20 cellular contexts compared by ENCODE assay signal in genomic region chr13:23292596-23292995, GRCh38.
A peak's percentile ranks its signal among the peaks of the same experiment; 100 is the strongest.
DNase-seq lines count a peak whose midpoint lies in the region; ATAC-seq and TF ChIP-seq lines count a peak whose summit lies in the region.
"Had no signal": no experiment of that assay in that cellular context is flagged by ENCODE, and none has a peak within 500 bp of the region (broad histone marks: within the 10 kb centered on the region; RNA-seq: fewer than 3 reads in every experiment).

No MANE protein-coding gene starts in this region.

- in situ Hi-C loops in brain microvascular endothelial cell (cut with HindIII; ENCODE audit: low pct_ligation_motif_present, low sequenced_read_pairs) (no loop called here), mammary epithelial cell (cut with MboI; ENCODE audit: low sequenced_read_pairs in 2 of 2) (no loop called here)

- H3K36me3 ChIP-seq in brain microvascular endothelial cell (replicated peaks) (no peaks in the 10 kb centered on the region), mammary epithelial cell (ENCODE audit: insufficient read depth, low read length) (no peaks in the 10 kb centered on the region)
- H3K36me3 ChIP-seq: BE2C had no signal

- dilution Hi-C loops in mammary epithelial cell (cut with HindIII; ENCODE audit: low sequenced_read_pairs), result no loop called here

- no peak overlapping the region for H2AFZ ChIP-seq in mammary epithelial cell (ENCODE audit: low read depth, low read length)

- no peaks in the 10 kb centered on the region for H3K79me2 ChIP-seq in mammary epithelial cell (ENCODE audit: insufficient read depth, low read length)

- no peaks in the 10 kb centered on the region for H4K20me1 ChIP-seq in mammary epithelial cell (ENCODE audit: insufficient read depth, low read length)

- 13% methylated on average over 1 of the region's 1 CpG for WGBS in mammary epithelial cell (ENCODE audit: low coverage, missing lambda C conversion rate)

- H3K9me3 ChIP-seq in mammary epithelial cell (replicated peaks; ENCODE audit: insufficient read depth, low read length), result no peaks in the 10 kb centered on the region
- H3K9me3 ChIP-seq: BE2C had no signal

- CTCF ChIA-PET in mammary epithelial cell (lab: Charles Lee; ENCODE audit: low non-redundant PET), result no interaction called here

- H3K4me2 ChIP-seq in mammary epithelial cell (ENCODE audit: insufficient read depth, low read depth, low read length), result no peak overlapping the region

- no peaks in the 10 kb centered on the region for H3K4me1 ChIP-seq in mammary epithelial cell (ENCODE audit: insufficient read depth, low read length)
- H3K4me1 ChIP-seq: BE2C, Caco-2 had no signal

- H3K9ac ChIP-seq in mammary epithelial cell (ENCODE audit: insufficient read depth, low read length), result no peak overlapping the region

- BruUV-seq in mammary epithelial cell (replicated peaks; lab: Mats Ljungman, UMichigan), result no TSS peak

- H3K27me3 ChIP-seq in brain microvascular endothelial cell (replicated peaks) (no peaks in the 10 kb centered on the region), mammary epithelial cell (ENCODE audit: insufficient read depth, low read length) (no peaks in the 10 kb centered on the region)

- H3K4me3 ChIP-seq in brain microvascular endothelial cell (ENCODE audit: low read depth, low read length), result no peak overlapping the region
- H3K4me3 ChIP-seq in fibroblast of pulmonary artery (replicated peaks; ENCODE audit: low read depth, low read length), result no peak overlapping the region
- H3K4me3 ChIP-seq in mammary epithelial cell (replicated peaks in 1 of 3; ENCODE audit: insufficient read depth in 1 of 3, low read depth in 2 of 3, low read length in 3 of 3), result no peak overlapping the region
- H3K4me3 ChIP-seq: K562 had no signal

- H3K27ac ChIP-seq in brain microvascular endothelial cell (peak overlapping the region; percentile 21), mammary epithelial cell (ENCODE audit: insufficient read depth, low read depth, low read length) (no peak overlapping the region)
- H3K27ac ChIP-seq: HL-60 had no signal

- no peak for ATAC-seq in HG02571 (IDR thresholded peaks at IDR 0.05; ENCODE audit: unreplicated experiment)
- ATAC-seq: K562 had no signal

- DNase-seq in M059J (ENCODE audit: low read depth), result peak; percentile 21
- DNase-seq in brain microvascular endothelial cell, result no peak
- peak; percentile 42 for DNase-seq in fibroblast of pulmonary artery (ENCODE audit: low read depth)
- DNase-seq in NCI-H345 (lab: John Stamatoyannopoulos, UW), result no peak
- DNase-seq in foreskin melanocyte, result no peak
- DNase-seq in mammary epithelial cell, result no peak
- DNase-seq: ACHN; BE2C; C1 segment of cervical spinal cord; Caco-2; CD4-positive, CD25-positive, alpha-beta regulatory T cell; CD8-positive, alpha-beta memory T cell; DMS153; DMS79; GDM1; H9; IMR-90 had no signal

- TF ChIP-seq CTCF in brain microvascular endothelial cell (IDR thresholded peaks at IDR 0.05; ENCODE audit: low read depth, low read length, missing control alignments) (no peak), fibroblast of pulmonary artery (IDR thresholded peaks at IDR 0.05; ENCODE audit: low read length, missing control alignments) (no peak), mammary epithelial cell (conservative IDR thresholded peaks at IDR 0.05 in 1 of 2, IDR thresholded peaks at IDR 0.05 in 1 of 2; ENCODE audit: extremely low read depth in 1 of 2, insufficient read depth in 1 of 2, low read depth in 1 of 2, low read length in 2 of 2) (no peak)

- intact Hi-C loops in mammary epithelial cell (cut with micrococcal nuclease), result no loop called here

Comparison
In these comparisons a context has a peak if more than half of its experiments do, and no peak if none do; other contexts are left out.
1. DNase-seq: peak in M059J (single experiment) and fibroblast of pulmonary artery (single experiment); none in brain microvascular endothelial cell (single experiment), NCI-H345 (single experiment), foreskin melanocyte (single experiment) and mammary epithelial cell (single experiment).